In genomic region chr2:88250402-88250801, GRCh38 we compare ENCODE assay signal across 1 cellular context.
TF ChIP-seq lines count a peak whose summit lies in the region.

No MANE protein-coding gene starts in this region.

TF ChIP-seq in K562, 482 proteins besides CTCF, POLR2A, EP300 and RAD21 (continued from another document and continues in another):
- TF ChIP-seq ZBTB49 (CRISPR knock-in tag; IDR thresholded peaks at IDR 0.05; ENCODE audit: borderline replicate concordance): no peak
- no peak for TF ChIP-seq ZNF140 (CRISPR knock-in tag; IDR thresholded peaks at IDR 0.05)
- no peak for TF ChIP-seq ZNF699 (CRISPR knock-in tag; IDR thresholded peaks at IDR 0.05; ENCODE audit: insufficient replicate concordance)
- peak; percentile 80 for TF ChIP-seq BHLHE40 (IDR thresholded peaks at IDR 0.05; ENCODE audit: low read length)
- peak; percentile 95 for TF ChIP-seq CTBP1 (IDR thresholded peaks at IDR 0.05; ENCODE audit: borderline replicate concordance)
- TF ChIP-seq, protein P1, sequence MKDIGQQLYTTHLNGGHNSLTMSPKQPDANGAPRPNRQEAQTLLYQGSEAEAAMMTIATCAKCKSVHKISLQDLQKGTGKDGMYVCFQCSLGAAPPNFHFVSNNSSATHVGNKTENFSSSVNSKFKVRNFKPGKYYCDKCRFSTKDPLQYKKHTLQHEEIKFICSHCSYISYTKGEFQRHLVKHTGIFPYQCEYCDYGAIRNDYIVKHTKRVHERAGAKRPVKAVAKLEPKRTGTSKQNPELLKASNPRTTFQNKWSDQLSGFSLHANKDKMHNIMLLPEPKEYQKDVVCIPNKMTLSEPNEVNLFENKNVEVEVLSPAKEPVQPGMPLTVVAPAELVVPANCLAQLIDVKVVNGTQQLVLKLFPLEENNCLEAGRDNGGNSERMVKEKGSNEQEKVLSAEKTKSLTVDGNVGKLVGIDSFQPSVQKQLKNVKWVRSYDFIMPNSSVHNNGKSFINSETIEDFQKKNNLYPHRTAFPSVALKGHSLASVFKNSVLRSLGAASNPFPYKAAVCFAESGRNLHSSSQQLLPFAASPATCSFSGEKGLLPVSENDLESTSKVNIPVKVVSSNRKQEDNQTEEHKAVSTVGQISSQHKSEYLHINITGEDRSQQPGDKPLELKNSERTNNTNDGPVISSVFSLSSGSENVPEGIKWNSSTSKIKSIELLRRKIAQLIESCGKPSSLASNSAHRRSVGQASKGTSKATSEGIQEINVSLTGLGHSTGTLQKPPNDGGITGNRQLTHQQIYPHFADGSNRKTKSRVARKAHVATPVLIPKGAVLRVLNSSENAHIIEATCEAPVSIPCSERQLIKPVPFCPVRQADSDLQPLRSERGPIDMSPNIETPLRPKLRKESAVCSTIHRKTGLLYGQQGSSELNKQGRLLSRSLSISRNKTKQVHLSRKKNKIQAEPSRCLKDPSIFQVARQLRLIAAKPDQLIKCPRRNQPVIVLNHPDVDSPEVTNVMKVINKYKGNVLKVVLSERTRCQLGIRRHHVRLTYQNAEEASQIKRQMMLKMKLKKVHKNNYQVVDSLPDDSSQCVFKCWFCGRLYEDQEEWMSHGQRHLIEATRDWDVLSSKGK (CRISPR knock-in tag; IDR thresholded peaks at IDR 0.05): no peak
- TF ChIP-seq, protein P2, sequence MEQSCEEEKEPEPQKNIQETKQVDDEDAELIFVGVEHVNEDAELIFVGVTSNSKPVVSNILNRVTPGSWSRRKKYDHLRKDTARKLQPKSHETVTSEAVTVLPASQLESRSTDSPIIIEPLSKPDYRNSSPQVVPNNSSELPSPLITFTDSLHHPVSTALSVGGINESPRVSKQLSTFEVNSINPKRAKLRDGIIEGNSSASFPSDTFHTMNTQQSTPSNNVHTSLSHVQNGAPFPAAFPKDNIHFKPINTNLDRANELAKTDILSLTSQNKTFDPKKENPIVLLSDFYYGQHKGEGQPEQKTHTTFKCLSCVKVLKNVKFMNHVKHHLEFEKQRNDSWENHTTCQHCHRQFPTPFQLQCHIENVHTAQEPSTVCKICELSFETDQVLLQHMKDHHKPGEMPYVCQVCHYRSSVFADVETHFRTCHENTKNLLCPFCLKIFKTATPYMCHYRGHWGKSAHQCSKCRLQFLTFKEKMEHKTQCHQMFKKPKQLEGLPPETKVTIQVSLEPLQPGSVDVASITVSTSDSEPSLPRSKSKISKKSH (CRISPR knock-in tag; IDR thresholded peaks at IDR 0.05): no peak
- TF ChIP-seq TCF3 (CRISPR knock-in tag; IDR thresholded peaks at IDR 0.05): peak; percentile 95
- 0 out of 4 replicates have a peak, but pooled peaks of 1 of the 2 experiments have one; percentile 39 for TF ChIP-seq NONO (IDR thresholded peaks at IDR 0.05; ENCODE audit: low read depth in 2 of 2, low read length in 1 of 2)
- TF ChIP-seq, protein P3, sequence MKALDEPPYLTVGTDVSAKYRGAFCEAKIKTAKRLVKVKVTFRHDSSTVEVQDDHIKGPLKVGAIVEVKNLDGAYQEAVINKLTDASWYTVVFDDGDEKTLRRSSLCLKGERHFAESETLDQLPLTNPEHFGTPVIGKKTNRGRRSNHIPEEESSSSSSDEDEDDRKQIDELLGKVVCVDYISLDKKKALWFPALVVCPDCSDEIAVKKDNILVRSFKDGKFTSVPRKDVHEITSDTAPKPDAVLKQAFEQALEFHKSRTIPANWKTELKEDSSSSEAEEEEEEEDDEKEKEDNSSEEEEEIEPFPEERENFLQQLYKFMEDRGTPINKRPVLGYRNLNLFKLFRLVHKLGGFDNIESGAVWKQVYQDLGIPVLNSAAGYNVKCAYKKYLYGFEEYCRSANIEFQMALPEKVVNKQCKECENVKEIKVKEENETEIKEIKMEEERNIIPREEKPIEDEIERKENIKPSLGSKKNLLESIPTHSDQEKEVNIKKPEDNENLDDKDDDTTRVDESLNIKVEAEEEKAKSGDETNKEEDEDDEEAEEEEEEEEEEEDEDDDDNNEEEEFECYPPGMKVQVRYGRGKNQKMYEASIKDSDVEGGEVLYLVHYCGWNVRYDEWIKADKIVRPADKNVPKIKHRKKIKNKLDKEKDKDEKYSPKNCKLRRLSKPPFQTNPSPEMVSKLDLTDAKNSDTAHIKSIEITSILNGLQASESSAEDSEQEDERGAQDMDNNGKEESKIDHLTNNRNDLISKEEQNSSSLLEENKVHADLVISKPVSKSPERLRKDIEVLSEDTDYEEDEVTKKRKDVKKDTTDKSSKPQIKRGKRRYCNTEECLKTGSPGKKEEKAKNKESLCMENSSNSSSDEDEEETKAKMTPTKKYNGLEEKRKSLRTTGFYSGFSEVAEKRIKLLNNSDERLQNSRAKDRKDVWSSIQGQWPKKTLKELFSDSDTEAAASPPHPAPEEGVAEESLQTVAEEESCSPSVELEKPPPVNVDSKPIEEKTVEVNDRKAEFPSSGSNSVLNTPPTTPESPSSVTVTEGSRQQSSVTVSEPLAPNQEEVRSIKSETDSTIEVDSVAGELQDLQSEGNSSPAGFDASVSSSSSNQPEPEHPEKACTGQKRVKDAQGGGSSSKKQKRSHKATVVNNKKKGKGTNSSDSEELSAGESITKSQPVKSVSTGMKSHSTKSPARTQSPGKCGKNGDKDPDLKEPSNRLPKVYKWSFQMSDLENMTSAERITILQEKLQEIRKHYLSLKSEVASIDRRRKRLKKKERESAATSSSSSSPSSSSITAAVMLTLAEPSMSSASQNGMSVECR (CRISPR knock-in tag; IDR thresholded peaks at IDR 0.05): no peak
- no peak for TF ChIP-seq HCFC1 (IDR thresholded peaks at IDR 0.05; ENCODE audit: low read depth, low read length)
- no peak for TF ChIP-seq MIER1 (IDR thresholded peaks at IDR 0.05; ENCODE audit: low read depth)
- no peak for TF ChIP-seq ZNF586 (CRISPR knock-in tag; conservative IDR thresholded peaks at IDR 0.05)
- no peak for TF ChIP-seq DNMT1 (IDR thresholded peaks at IDR 0.05)
- TF ChIP-seq ADNP (tag; IDR thresholded peaks at IDR 0.05): no peak
- TF ChIP-seq ZNF707 (CRISPR knock-in tag; conservative IDR thresholded peaks at IDR 0.05): no peak
- TF ChIP-seq L3MBTL2 (IDR thresholded peaks at IDR 0.05): peak; percentile 60
- no peak for TF ChIP-seq ZNF224 (CRISPR knock-in tag; IDR thresholded peaks at IDR 0.05)
- peak; percentile 30 for TF ChIP-seq NFYB (IDR thresholded peaks at IDR 0.05; ENCODE audit: extremely low read depth, insufficient read length)
- no peak for TF ChIP-seq U2AF2 (optimal IDR thresholded peaks at IDR 0.05; ENCODE audit: low read depth, low read length)
- TF ChIP-seq HNRNPLL (IDR thresholded peaks at IDR 0.05; ENCODE audit: low read depth, low read length, poor library complexity, severe bottlenecking): no peak
- TF ChIP-seq HES1 (IDR thresholded peaks at IDR 0.05; ENCODE audit: low read depth): peak; percentile 60; the same call in 1 of the 2 replicates
- peak; percentile 97 for TF ChIP-seq SMARCA4 (IDR thresholded peaks at IDR 0.05)
- no peak for TF ChIP-seq BACH1 (tag; IDR thresholded peaks at IDR 0.05)
- no peak for TF ChIP-seq KLF10 (CRISPR knock-in tag; IDR thresholded peaks at IDR 0.05)
- TF ChIP-seq SRSF3 (IDR thresholded peaks at IDR 0.05; ENCODE audit: insufficient read depth, low read length): no peak
- peak; percentile 20 to 80; a peak in 2 of 4 replicates for TF ChIP-seq TBL1XR1 (IDR thresholded peaks at IDR 0.05; ENCODE audit: low read length in 2 of 2)
- no peak for TF ChIP-seq SRSF1 (IDR thresholded peaks at IDR 0.05; ENCODE audit: low read depth, low read length)
- peak; percentile 73 to 82 for TF ChIP-seq KDM1A (IDR thresholded peaks at IDR 0.05)
- TF ChIP-seq, protein P4, sequence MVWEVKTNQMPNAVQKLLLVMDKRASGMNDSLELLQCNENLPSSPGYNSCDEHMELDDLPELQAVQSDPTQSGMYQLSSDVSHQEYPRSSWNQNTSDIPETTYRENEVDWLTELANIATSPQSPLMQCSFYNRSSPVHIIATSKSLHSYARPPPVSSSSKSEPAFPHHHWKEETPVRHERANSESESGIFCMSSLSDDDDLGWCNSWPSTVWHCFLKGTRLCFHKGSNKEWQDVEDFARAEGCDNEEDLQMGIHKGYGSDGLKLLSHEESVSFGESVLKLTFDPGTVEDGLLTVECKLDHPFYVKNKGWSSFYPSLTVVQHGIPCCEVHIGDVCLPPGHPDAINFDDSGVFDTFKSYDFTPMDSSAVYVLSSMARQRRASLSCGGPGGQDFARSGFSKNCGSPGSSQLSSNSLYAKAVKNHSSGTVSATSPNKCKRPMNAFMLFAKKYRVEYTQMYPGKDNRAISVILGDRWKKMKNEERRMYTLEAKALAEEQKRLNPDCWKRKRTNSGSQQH (CRISPR knock-in tag; IDR thresholded peaks at IDR 0.05): no peak
- TF ChIP-seq NBN (IDR thresholded peaks at IDR 0.05; ENCODE audit: low read depth): peak; percentile 96
- no peak for TF ChIP-seq ZKSCAN3 (CRISPR knock-in tag; IDR thresholded peaks at IDR 0.05)
- peak; percentile 89 for TF ChIP-seq SMARCC2 (IDR thresholded peaks at IDR 0.05; ENCODE audit: low read depth)
- TF ChIP-seq MAFG (tag; conservative IDR thresholded peaks at IDR 0.05): 0 out of 2 replicates have a peak, but pooled peaks have one; percentile 35
- no peak for TF ChIP-seq DIDO1 (tag; IDR thresholded peaks at IDR 0.05; ENCODE audit: low read depth)
- TF ChIP-seq NFIC (IDR thresholded peaks at IDR 0.05): peak; percentile 88
- no peak for TF ChIP-seq RFX7 (CRISPR knock-in tag; IDR thresholded peaks at IDR 0.05)
- peak; percentile 96; the same call in 1 of the 2 replicates for TF ChIP-seq DMBX1 (CRISPR knock-in tag; IDR thresholded peaks at IDR 0.05; ENCODE audit: borderline replicate concordance)
- no peak for TF ChIP-seq HSF4 (CRISPR knock-in tag; IDR thresholded peaks at IDR 0.05; ENCODE audit: borderline replicate concordance)
- TF ChIP-seq ZSCAN32 (CRISPR knock-in tag; IDR thresholded peaks at IDR 0.05): no peak
- TF ChIP-seq CHD1 (IDR thresholded peaks at IDR 0.05; ENCODE audit: low read length): no peak
- no peak for TF ChIP-seq MITF (IDR thresholded peaks at IDR 0.05)
- TF ChIP-seq ZSCAN29 (IDR thresholded peaks at IDR 0.05): no peak
- peak; percentile 96 for TF ChIP-seq CBFA2T3 (IDR thresholded peaks at IDR 0.05)
- TF ChIP-seq, protein P5, sequence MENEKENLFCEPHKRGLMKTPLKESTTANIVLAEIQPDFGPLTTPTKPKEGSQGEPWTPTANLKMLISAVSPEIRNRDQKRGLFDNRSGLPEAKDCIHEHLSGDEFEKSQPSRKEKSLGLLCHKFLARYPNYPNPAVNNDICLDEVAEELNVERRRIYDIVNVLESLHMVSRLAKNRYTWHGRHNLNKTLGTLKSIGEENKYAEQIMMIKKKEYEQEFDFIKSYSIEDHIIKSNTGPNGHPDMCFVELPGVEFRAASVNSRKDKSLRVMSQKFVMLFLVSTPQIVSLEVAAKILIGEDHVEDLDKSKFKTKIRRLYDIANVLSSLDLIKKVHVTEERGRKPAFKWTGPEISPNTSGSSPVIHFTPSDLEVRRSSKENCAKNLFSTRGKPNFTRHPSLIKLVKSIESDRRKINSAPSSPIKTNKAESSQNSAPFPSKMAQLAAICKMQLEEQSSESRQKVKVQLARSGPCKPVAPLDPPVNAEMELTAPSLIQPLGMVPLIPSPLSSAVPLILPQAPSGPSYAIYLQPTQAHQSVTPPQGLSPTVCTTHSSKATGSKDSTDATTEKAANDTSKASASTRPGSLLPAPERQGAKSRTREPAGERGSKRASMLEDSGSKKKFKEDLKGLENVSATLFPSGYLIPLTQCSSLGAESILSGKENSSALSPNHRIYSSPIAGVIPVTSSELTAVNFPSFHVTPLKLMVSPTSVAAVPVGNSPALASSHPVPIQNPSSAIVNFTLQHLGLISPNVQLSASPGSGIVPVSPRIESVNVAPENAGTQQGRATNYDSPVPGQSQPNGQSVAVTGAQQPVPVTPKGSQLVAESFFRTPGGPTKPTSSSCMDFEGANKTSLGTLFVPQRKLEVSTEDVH (IDR thresholded peaks at IDR 0.05; ENCODE audit: low read depth, partially characterized antibody): peak; percentile 20
- peak; percentile 22; the same call in 1 of the 2 replicates for TF ChIP-seq ZNF239 (CRISPR knock-in tag; IDR thresholded peaks at IDR 0.05)
- no peak for TF ChIP-seq CBX2 (IDR thresholded peaks at IDR 0.05; ENCODE audit: insufficient read depth, low read length, poor library complexity, severe bottlenecking)
